8 cellular contexts compared by ENCODE assay signal in the genomic region with DNA sequence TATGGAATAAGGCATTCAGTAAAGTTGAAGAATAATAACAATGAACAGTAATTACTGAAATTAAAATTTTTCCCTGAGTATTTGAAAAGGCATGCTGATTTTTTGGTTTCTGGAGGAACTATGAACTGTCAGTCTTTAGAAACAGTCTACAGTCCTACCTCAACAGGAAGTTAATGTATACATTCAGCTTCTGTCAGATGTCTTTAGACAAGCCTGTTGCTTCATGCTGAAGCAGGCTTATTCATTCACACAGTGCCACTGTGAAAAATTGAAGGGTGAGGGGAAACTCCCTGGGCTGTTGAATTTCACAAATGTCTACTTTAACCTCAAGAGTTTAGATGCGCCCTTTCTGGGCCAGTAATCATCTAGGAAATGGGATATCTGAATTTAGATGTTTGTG. TPM values are rescaled to one million over a fixed set of nuclear protein-coding genes. Genes with fewer than 3 reads are reported as not detected.
A peak's percentile ranks its signal among the peaks of the same experiment; 100 is the strongest.
DNase-seq lines count a peak whose midpoint lies in the region; ATAC-seq and TF ChIP-seq lines count a peak whose summit lies in the region.

No MANE protein-coding gene starts in this region.

- peaks cover 50 to 82% (median 67%) of the 10 kb centered on the region in 4 donors for H3K4me1 Mint-ChIP-seq in CD4-positive, alpha-beta memory T cell

- H3K36me3 Mint-ChIP-seq in CD4-positive, alpha-beta memory T cell = peaks cover 3 to 11% of the 10 kb centered on the region in 2 donors

- no peaks in the 10 kb centered on the region for H3K27me3 ChIP-seq in CD4-positive, alpha-beta memory T cell (ENCODE audit: insufficient read depth, low read length)

- no peaks in the 10 kb centered on the region for H3K9me3 Mint-ChIP-seq in CD4-positive, alpha-beta memory T cell

- no peaks in the 10 kb centered on the region for H3K36me3 ChIP-seq in CD4-positive, alpha-beta memory T cell (ENCODE audit: insufficient read depth, low read length)

- POLR2A ChIA-PET in CD4-positive, alpha-beta memory T cell (lab: Charles Lee; ENCODE audit: partially characterized antibody) = no interaction called here

- H3K27ac Mint-ChIP-seq in CD4-positive, alpha-beta memory T cell = peak overlapping the region in 4 of 7 donors; percentile 5 to 96 (median 42)

- no peak overlapping the region for H3K27ac ChIP-seq in CD4-positive, alpha-beta memory T cell (ENCODE audit: low read depth, low read length)

- peak overlapping the region in 5 of 8 donors; percentile 9 to 75 (median 35) for H3K4me3 Mint-ChIP-seq in CD4-positive, alpha-beta memory T cell

- ATAC-seq in GM21367 (IDR thresholded peaks at IDR 0.05; ENCODE audit: unreplicated experiment) = peak; percentile 32
- ATAC-seq in Right ventricle myocardium inferior = no peak

- TF ChIP-seq CTCF in choroid plexus epithelial cell (conservative IDR thresholded peaks at IDR 0.05; ENCODE audit: low read depth, low read length) = no peak

- intact Hi-C loops in CD4-positive, alpha-beta memory T cell (cut with micrococcal nuclease) = no loop called here
- intact Hi-C loops in Right ventricle myocardium inferior (cut with DNase I) = no loop called here

- CTCF ChIA-PET in CD4-positive, alpha-beta memory T cell (lab: Charles Lee; ENCODE audit: partially characterized antibody) = interaction anchor here (1.2 to 1.6 kb wide), 4 partner anchors 9 to 28 kb away, joined by 3 to 5 read pairs (median 4); no protein-coding TSS in a partner anchor

- H3K27me3 Mint-ChIP-seq in CD4-positive, alpha-beta memory T cell = no peaks in the 10 kb centered on the region

- peaks cover 76% of the 10 kb centered on the region for H3K4me1 ChIP-seq in CD4-positive, alpha-beta memory T cell (ENCODE audit: insufficient read depth, low read length)

- H3K9me3 ChIP-seq in CD4-positive, alpha-beta memory T cell (ENCODE audit: control insufficient read depth in 1 of 2, low read length in 2 of 2) = no peaks in the 10 kb centered on the region

- no peak overlapping the region for H3K4me3 ChIP-seq in CD4-positive, alpha-beta memory T cell (ENCODE audit: low read length in 2 of 2)
- H3K4me3 ChIP-seq in choroid plexus epithelial cell (ENCODE audit: low read depth, low read length) = no peak overlapping the region

- DNase-seq in CD4-positive, alpha-beta memory T cell = no peak
- DNase-seq in NAMALWA (ENCODE audit: low spot score) = peak; percentile 83
- peak; percentile 63 for DNase-seq in choroid plexus epithelial cell (ENCODE audit: low read depth)
- no peak for DNase-seq in GM19238 (ENCODE audit: insufficient read length, low spot score)
- DNase-seq in NCI-H2227 (lab: John Stamatoyannopoulos, UW; ENCODE audit: unreplicated experiment) = no peak
- DNase-seq in NCI-H1092 (lab: John Stamatoyannopoulos, UW) = no peak
- no peak for DNase-seq in Right ventricle myocardium inferior (ENCODE audit: missing footprints)

RNA-seq across cellular contexts. Expression of a gene that starts 3.5 kb away (rescaled TPM):
- total RNA-seq in CD4-positive, alpha-beta memory T cell = 10 to 100 TPM; 38.1 to 40.0 TPM
- polyA plus RNA-seq in CD4-positive, alpha-beta memory T cell = 10 to 100 TPM; 22.8 to 23.4 TPM
- total RNA-seq in Right ventricle myocardium inferior = 7.8 TPM

Comparison
In these comparisons a context has a peak if more than half of its experiments do, and no peak if none do; other contexts are left out.
1. DNase-seq: peak in NAMALWA (single experiment) and choroid plexus epithelial cell (single experiment); none in CD4-positive, alpha-beta memory T cell (0 of 5), GM19238 (single experiment), NCI-H2227 (single experiment), NCI-H1092 (single experiment) and Right ventricle myocardium inferior (single experiment).